ENCODE assay signal across 1 cellular context in genomic region chr16:50114357-50115129, GRCh38.
TF ChIP-seq lines count a peak whose summit lies in the region.

No MANE protein-coding gene starts in this region.

TF ChIP-seq in H1, 55 proteins besides CTCF, POLR2A, EP300 and RAD21:
- TF ChIP-seq ZNF274 (IDR thresholded peaks at IDR 0.05; ENCODE audit: borderline replicate concordance, extremely low read depth, low read length) (no peak), CTBP2 (IDR thresholded peaks at IDR 0.05; ENCODE audit: borderline replicate concordance, insufficient read depth, insufficient read length, low read length) (no peak), SIX5 (IDR thresholded peaks at IDR 0.05; ENCODE audit: low read depth, low read length) (no peak), KDM4A (IDR thresholded peaks at IDR 0.05; ENCODE audit: low read depth, low read length, severe bottlenecking) (no peak), SIRT6 (IDR thresholded peaks at IDR 0.05; ENCODE audit: low read length) (no peak), EGR1 (IDR thresholded peaks at IDR 0.05; ENCODE audit: borderline replicate concordance, low read depth, low read length) (no peak), BRCA1 (IDR thresholded peaks at IDR 0.05; ENCODE audit: low read depth, low read length) (no peak), PHF8 (conservative IDR thresholded peaks at IDR 0.05; ENCODE audit: low read depth, low read length) (no peak), RXRA (IDR thresholded peaks at IDR 0.05; ENCODE audit: insufficient read depth, low read depth, low read length) (no peak), KDM5A (IDR thresholded peaks at IDR 0.05; ENCODE audit: low read length) (no peak), GTF2F1 (IDR thresholded peaks at IDR 0.05; ENCODE audit: borderline replicate concordance, low read depth, low read length) (no peak), EZH2 (IDR thresholded peaks at IDR 0.05; ENCODE audit: low read depth, low read length, severe bottlenecking) (no peak)
- TF ChIP-seq, protein P1, sequence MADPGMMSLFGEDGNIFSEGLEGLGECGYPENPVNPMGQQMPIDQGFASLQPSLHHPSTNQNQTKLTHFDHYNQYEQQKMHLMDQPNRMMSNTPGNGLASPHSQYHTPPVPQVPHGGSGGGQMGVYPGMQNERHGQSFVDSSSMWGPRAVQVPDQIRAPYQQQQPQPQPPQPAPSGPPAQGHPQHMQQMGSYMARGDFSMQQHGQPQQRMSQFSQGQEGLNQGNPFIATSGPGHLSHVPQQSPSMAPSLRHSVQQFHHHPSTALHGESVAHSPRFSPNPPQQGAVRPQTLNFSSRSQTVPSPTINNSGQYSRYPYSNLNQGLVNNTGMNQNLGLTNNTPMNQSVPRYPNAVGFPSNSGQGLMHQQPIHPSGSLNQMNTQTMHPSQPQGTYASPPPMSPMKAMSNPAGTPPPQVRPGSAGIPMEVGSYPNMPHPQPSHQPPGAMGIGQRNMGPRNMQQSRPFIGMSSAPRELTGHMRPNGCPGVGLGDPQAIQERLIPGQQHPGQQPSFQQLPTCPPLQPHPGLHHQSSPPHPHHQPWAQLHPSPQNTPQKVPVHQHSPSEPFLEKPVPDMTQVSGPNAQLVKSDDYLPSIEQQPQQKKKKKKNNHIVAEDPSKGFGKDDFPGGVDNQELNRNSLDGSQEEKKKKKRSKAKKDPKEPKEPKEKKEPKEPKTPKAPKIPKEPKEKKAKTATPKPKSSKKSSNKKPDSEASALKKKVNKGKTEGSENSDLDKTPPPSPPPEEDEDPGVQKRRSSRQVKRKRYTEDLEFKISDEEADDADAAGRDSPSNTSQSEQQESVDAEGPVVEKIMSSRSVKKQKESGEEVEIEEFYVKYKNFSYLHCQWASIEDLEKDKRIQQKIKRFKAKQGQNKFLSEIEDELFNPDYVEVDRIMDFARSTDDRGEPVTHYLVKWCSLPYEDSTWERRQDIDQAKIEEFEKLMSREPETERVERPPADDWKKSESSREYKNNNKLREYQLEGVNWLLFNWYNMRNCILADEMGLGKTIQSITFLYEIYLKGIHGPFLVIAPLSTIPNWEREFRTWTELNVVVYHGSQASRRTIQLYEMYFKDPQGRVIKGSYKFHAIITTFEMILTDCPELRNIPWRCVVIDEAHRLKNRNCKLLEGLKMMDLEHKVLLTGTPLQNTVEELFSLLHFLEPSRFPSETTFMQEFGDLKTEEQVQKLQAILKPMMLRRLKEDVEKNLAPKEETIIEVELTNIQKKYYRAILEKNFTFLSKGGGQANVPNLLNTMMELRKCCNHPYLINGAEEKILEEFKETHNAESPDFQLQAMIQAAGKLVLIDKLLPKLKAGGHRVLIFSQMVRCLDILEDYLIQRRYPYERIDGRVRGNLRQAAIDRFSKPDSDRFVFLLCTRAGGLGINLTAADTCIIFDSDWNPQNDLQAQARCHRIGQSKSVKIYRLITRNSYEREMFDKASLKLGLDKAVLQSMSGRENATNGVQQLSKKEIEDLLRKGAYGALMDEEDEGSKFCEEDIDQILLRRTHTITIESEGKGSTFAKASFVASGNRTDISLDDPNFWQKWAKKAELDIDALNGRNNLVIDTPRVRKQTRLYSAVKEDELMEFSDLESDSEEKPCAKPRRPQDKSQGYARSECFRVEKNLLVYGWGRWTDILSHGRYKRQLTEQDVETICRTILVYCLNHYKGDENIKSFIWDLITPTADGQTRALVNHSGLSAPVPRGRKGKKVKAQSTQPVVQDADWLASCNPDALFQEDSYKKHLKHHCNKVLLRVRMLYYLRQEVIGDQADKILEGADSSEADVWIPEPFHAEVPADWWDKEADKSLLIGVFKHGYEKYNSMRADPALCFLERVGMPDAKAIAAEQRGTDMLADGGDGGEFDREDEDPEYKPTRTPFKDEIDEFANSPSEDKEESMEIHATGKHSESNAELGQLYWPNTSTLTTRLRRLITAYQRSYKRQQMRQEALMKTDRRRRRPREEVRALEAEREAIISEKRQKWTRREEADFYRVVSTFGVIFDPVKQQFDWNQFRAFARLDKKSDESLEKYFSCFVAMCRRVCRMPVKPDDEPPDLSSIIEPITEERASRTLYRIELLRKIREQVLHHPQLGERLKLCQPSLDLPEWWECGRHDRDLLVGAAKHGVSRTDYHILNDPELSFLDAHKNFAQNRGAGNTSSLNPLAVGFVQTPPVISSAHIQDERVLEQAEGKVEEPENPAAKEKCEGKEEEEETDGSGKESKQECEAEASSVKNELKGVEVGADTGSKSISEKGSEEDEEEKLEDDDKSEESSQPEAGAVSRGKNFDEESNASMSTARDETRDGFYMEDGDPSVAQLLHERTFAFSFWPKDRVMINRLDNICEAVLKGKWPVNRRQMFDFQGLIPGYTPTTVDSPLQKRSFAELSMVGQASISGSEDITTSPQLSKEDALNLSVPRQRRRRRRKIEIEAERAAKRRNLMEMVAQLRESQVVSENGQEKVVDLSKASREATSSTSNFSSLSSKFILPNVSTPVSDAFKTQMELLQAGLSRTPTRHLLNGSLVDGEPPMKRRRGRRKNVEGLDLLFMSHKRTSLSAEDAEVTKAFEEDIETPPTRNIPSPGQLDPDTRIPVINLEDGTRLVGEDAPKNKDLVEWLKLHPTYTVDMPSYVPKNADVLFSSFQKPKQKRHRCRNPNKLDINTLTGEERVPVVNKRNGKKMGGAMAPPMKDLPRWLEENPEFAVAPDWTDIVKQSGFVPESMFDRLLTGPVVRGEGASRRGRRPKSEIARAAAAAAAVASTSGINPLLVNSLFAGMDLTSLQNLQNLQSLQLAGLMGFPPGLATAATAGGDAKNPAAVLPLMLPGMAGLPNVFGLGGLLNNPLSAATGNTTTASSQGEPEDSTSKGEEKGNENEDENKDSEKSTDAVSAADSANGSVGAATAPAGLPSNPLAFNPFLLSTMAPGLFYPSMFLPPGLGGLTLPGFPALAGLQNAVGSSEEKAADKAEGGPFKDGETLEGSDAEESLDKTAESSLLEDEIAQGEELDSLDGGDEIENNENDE (IDR thresholded peaks at IDR 0.05; ENCODE audit: insufficient replicate concordance, low read length): no peak
